ENCODE assay signal across 16 cellular contexts in genomic region chr10:5855979-5856700, GRCh38. TPM values are rescaled to one million over a fixed set of nuclear protein-coding genes. Genes with fewer than 3 reads are reported as not detected.
A peak's percentile ranks its signal among the peaks of the same experiment; 100 is the strongest.
DNase-seq lines count a peak whose midpoint lies in the region; ATAC-seq, FAIRE-seq and TF ChIP-seq lines count a peak whose summit lies in the region.
"Had no signal": no experiment of that assay in that cellular context is flagged by ENCODE, and none has a peak within 500 bp of the region (broad histone marks: within the 10 kb centered on the region; RNA-seq: fewer than 3 reads in every experiment).

No MANE protein-coding gene starts in this region.

- no peaks in the 10 kb centered on the region for H3K36me3 ChIP-seq in K562 (ENCODE audit: control insufficient read depth, insufficient read depth, low read length)
- H3K36me3 ChIP-seq in SJCRH30: no peaks in the 10 kb centered on the region
- H3K36me3 ChIP-seq: BLaER1 treated with 17β-estradiol and CSF1 and Interleukin-3, amounts not matched to agents 10 nM and 100 nM; HAP-1 had no signal

- TF ChIP-seq RAD21 in K562 (CRISPR knock-in tag; conservative IDR thresholded peaks at IDR 0.05 in 1 of 2, IDR thresholded peaks at IDR 0.05 in 1 of 2): no peak

- no peaks in the 10 kb centered on the region for H3K4me1 Mint-ChIP-seq in activated naive CD4-positive, alpha-beta T cell treated with anti-CD3 and anti-CD28 coated beads, Interleukin-2, amount 50 U/mL, for 24 hours
- peaks cover 3% of the 10 kb centered on the region for H3K4me1 Mint-ChIP-seq in activated T-cell treated with anti-CD3 and anti-CD28 coated beads, Interleukin-2, amount 50 U/mL, for 4 hours (ENCODE audit: low read depth)
- H3K4me1 Mint-ChIP-seq: CD4-positive, CD25-positive, alpha-beta regulatory T cell had no signal

- H3K9me1 ChIP-seq in K562 (ENCODE audit: control insufficient read depth, insufficient read depth, low read length): no peaks in the 10 kb centered on the region

- H3K9me3 Mint-ChIP-seq in activated naive CD4-positive, alpha-beta T cell treated with anti-CD3 and anti-CD28 coated beads, Interleukin-2, amount 50 U/mL, for 24 hours: no peaks in the 10 kb centered on the region
- H3K9me3 Mint-ChIP-seq in activated naive CD4-positive, alpha-beta T cell treated with anti-CD3 and anti-CD28 coated beads, Interleukin-2, amount 50 U/mL, for 72 hours: no peaks in the 10 kb centered on the region
- H3K9me3 Mint-ChIP-seq in activated T-cell treated with anti-CD3 and anti-CD28 coated beads, Interleukin-2, amount 50 U/mL, for 4 hours: no peaks in the 10 kb centered on the region

- TF ChIP-seq POLR2A in K562 (conservative IDR thresholded peaks at IDR 0.05): no peak

- no TSS peak for BruUV-seq in K562 (replicated peaks; lab: Mats Ljungman, UMichigan)

- intact Hi-C loops in K562 (cut with micrococcal nuclease): no loop called here

- POLR2A ChIA-PET in K562 (lab: Yijun Ruan, JAX): interaction anchor here (1.5 kb wide), 1 partner anchor 12 kb away, joined by 6 read pairs; no protein-coding TSS in a partner anchor

- CTCF ChIA-PET in K562 (lab: Yijun Ruan, JAX; ENCODE audit: low intra/inter-chr PET ratio): no interaction called here

- H3K27ac ChIP-seq in K562 (ENCODE audit: extremely low read depth, low read depth, low read length): no peak overlapping the region
- peak overlapping the region; percentile 13 for H3K27ac ChIP-seq in substantia nigra (ENCODE audit: low read depth, low read length, poor library complexity, severe bottlenecking)
- H3K27ac ChIP-seq in SJCRH30: no peak overlapping the region
- H3K27ac ChIP-seq: 22Rv1; BLaER1 treated with 17β-estradiol and CSF1 and Interleukin-3, amounts not matched to agents 10 nM and 100 nM; HL-60 had no signal

- H3K4me3 ChIP-seq in K562 (no peak overlapping the region), SJCRH30 (no peak overlapping the region)
- H3K4me3 ChIP-seq: BLaER1 treated with 17β-estradiol and CSF1 and Interleukin-3, amounts not matched to agents 10 nM and 100 nM; GM23338; HAP-1 had no signal

- in situ Hi-C loops in K562 (cut with MboI): no loop called here

- H3K27me3 Mint-ChIP-seq in activated naive CD4-positive, alpha-beta T cell treated with anti-CD3 and anti-CD28 coated beads, Interleukin-2, amount 50 U/mL, for 24 hours: no peaks in the 10 kb centered on the region
- peaks cover 4% of the 10 kb centered on the region for H3K27me3 Mint-ChIP-seq in activated T-cell treated with anti-CD3 and anti-CD28 coated beads, Interleukin-2, amount 50 U/mL, for 4 hours (ENCODE audit: low read depth)
- H3K27me3 Mint-ChIP-seq: CD4-positive, CD25-positive, alpha-beta regulatory T cell had no signal

- H2AFZ ChIP-seq in K562 (ENCODE audit: low read depth, low read length): no peak overlapping the region
- H2AFZ ChIP-seq: GM23338 had no signal

- no peak overlapping the region for H3K4me3 Mint-ChIP-seq in activated naive CD4-positive, alpha-beta T cell treated with anti-CD3 and anti-CD28 coated beads, Interleukin-2, amount 50 U/mL, for 24 hours
- H3K4me3 Mint-ChIP-seq in activated T-cell treated with anti-CD3 and anti-CD28 coated beads, Interleukin-2, amount 50 U/mL, for 4 hours: no peak overlapping the region
- H3K4me3 Mint-ChIP-seq: CD4-positive, CD25-positive, alpha-beta regulatory T cell; GM23338 had no signal

- H3K27me3 ChIP-seq in K562 (ENCODE audit: control insufficient read depth in 2 of 2, insufficient read depth in 2 of 2, low read length in 2 of 2) (no peaks in the 10 kb centered on the region), SJCRH30 (no peaks in the 10 kb centered on the region)
- H3K27me3 ChIP-seq: BLaER1 treated with 17β-estradiol and CSF1 and Interleukin-3, amounts not matched to agents 10 nM and 100 nM had no signal

- 47% methylated on average over 18 of the region's 18 CpGs for WGBS in K562 (ENCODE audit: insufficient coverage, low coverage, missing lambda C conversion rate)

- TF ChIP-seq EP300 in K562 (IDR thresholded peaks at IDR 0.05; ENCODE audit: low read length): no peak

- DNase-seq in activated naive CD4-positive, alpha-beta T cell treated with anti-CD3 and anti-CD28 coated beads, Interleukin-2, amount 50 U/mL, for 72 hours (ENCODE audit: low spot score in 2 of 2): no peak
- DNase-seq in K562 (ENCODE audit: extremely low read depth in 1 of 4, low spot score in 3 of 4) (no peak), islet precursor cell (peak; percentile 35), substantia nigra (lab: John Stamatoyannopoulos, UW) (no peak), SJCRH30 (no peak)
- no peak for DNase-seq in activated T-cell treated with anti-CD3 and anti-CD28 coated beads, Interleukin-2, amount 50 U/mL, for 4 hours
- DNase-seq: Calu3; CD4-positive, CD25-positive, alpha-beta regulatory T cell; DMS 273 treated with DMSO at 0.1 percent for 48 hours had no signal

- no peaks in the 10 kb centered on the region; a peak in 2 of 5 replicates for H3K4me1 ChIP-seq in K562 (replicated peaks in 1 of 2; ENCODE audit: control insufficient read depth in 2 of 2, insufficient read depth in 2 of 2, low read length in 2 of 2)
- no peaks in the 10 kb centered on the region for H3K4me1 ChIP-seq in SJCRH30

- H3K9ac ChIP-seq in K562 (ENCODE audit: insufficient read depth in 1 of 2, low read depth in 2 of 2, low read length in 2 of 2): no peak overlapping the region
- H3K9ac ChIP-seq: BLaER1 treated with 17β-estradiol and CSF1 and Interleukin-3, amounts not matched to agents 10 nM and 100 nM had no signal

- no peak overlapping the region for H3K4me2 ChIP-seq in K562 (ENCODE audit: insufficient read depth, low read length)
- H3K4me2 ChIP-seq: BLaER1 treated with 17β-estradiol and CSF1 and Interleukin-3, amounts not matched to agents 10 nM and 100 nM; GM23338 had no signal

- TF ChIP-seq CTCF in K562 (IDR thresholded peaks at IDR 0.05 in 2 of 3, conservative IDR thresholded peaks at IDR 0.05 in 1 of 3; ENCODE audit: insufficient read depth in 2 of 3, low read depth in 1 of 3, low read length in 3 of 3): no peak

- H3K36me3 Mint-ChIP-seq in activated naive CD4-positive, alpha-beta T cell treated with anti-CD3 and anti-CD28 coated beads, Interleukin-2, amount 50 U/mL, for 24 hours: peaks cover 2% of the 10 kb centered on the region
- H3K36me3 Mint-ChIP-seq in activated naive CD4-positive, alpha-beta T cell treated with anti-CD3 and anti-CD28 coated beads, Interleukin-2, amount 50 U/mL, for 72 hours: no peaks in the 10 kb centered on the region
- no peaks in the 10 kb centered on the region for H3K36me3 Mint-ChIP-seq in activated T-cell treated with anti-CD3 and anti-CD28 coated beads, Interleukin-2, amount 50 U/mL, for 4 hours (ENCODE audit: insufficient read depth)
- H3K36me3 Mint-ChIP-seq: CD4-positive, CD25-positive, alpha-beta regulatory T cell had no signal

- no peaks in the 10 kb centered on the region for H3K9me3 ChIP-seq in K562 (replicated peaks; ENCODE audit: control insufficient read depth, insufficient read depth, low read depth, low read length)
- no peaks in the 10 kb centered on the region for H3K9me3 ChIP-seq in SJCRH30 (replicated peaks)
- H3K9me3 ChIP-seq: HAP-1 had no signal

- peak overlapping the region; percentile 24 for H3K27ac Mint-ChIP-seq in activated naive CD4-positive, alpha-beta T cell treated with anti-CD3 and anti-CD28 coated beads, Interleukin-2, amount 50 U/mL, for 24 hours
- no peak overlapping the region for H3K27ac Mint-ChIP-seq in activated naive CD4-positive, alpha-beta T cell treated with anti-CD3 and anti-CD28 coated beads, Interleukin-2, amount 50 U/mL, for 72 hours
- H3K27ac Mint-ChIP-seq: GM23338 had no signal

- ATAC-seq in activated naive CD4-positive, alpha-beta T cell treated with anti-CD3 and anti-CD28 coated beads, Interleukin-2, amount 50 U/mL, for 72 hours: no peak
- ATAC-seq in K562: no peak
- no peak for ATAC-seq in HG02981 (IDR thresholded peaks at IDR 0.05; ENCODE audit: unreplicated experiment)
- ATAC-seq in activated T-cell treated with anti-CD3 and anti-CD28 coated beads, Interleukin-2, amount 50 U/mL, for 4 hours: no peak
- ATAC-seq: GM23338 had no signal

- no peak for FAIRE-seq in K562 (lab: Jason Lieb, UNC)

- H3K79me2 ChIP-seq in K562 (ENCODE audit: control insufficient read depth, insufficient read depth, low read length): no peaks in the 10 kb centered on the region

- no peaks in the 10 kb centered on the region for H4K20me1 ChIP-seq in K562 (replicated peaks; ENCODE audit: control insufficient read depth, insufficient read depth, low read length)
- H4K20me1 ChIP-seq: BLaER1 treated with 17β-estradiol and CSF1 and Interleukin-3, amounts not matched to agents 10 nM and 100 nM had no signal

RNA-seq across cellular contexts. Expression of gene ANKRD16, which starts 33.6 kb away (rescaled TPM):
- total RNA-seq in activated naive CD4-positive, alpha-beta T cell treated with anti-CD3 and anti-CD28 coated beads, Interleukin-2, amount 50 U/mL, for 72 hours: 1 to 10 TPM; 3.3 to 6.8 TPM
- 39.2 and 65.1 TPM in 2 replicates for total RNA-seq in K562 (2011; cell fraction: chromatin; rRNA removed; ENCODE audit: low replicate concordance)
- 44.0 and 45.9 TPM in 2 replicates for total RNA-seq in K562 (2011; cell fraction: nucleolus; rRNA removed)
- total RNA-seq in K562 (2011; cell fraction: nucleoplasm; rRNA removed): 34.3 and 35.3 TPM in 2 replicates
- 14.6 and 17.8 TPM in 2 replicates for total RNA-seq in K562 (2014; rRNA removed)
- total RNA-seq in K562 (2014; rRNA removed; fragmentation: Illumina TruSeq; extraction: Trizol): 4.1 and 4.2 TPM in 2 replicates
- total RNA-seq in K562 (2015; rRNA removed; fragmentation: Illumina TruSeq; extraction: Trizol): 9.0 and 9.5 TPM in 2 replicates
- 13.9 and 14.2 TPM in 2 replicates for total RNA-seq in K562 (2021)
- 16.0 and 21.9 TPM in 2 replicates for polyA plus RNA-seq in K562 (2011; rRNA removed)
- polyA plus RNA-seq in K562 (2011; cell fraction: cytosol; rRNA removed): 19.2 and 19.7 TPM in 2 replicates
- polyA plus RNA-seq in K562 (2011; cell fraction: nucleus; rRNA removed): 62.2 and 65.6 TPM in 2 replicates
- 9.1 and 10.1 TPM in 2 replicates for polyA plus RNA-seq in K562 (2012)
- 8.6 and 8.9 TPM in 2 replicates for polyA plus RNA-seq in K562 (2014; fragmentation: Illumina TruSeq; extraction: Trizol)
- polyA plus RNA-seq in K562 (2014; fragmentation: Nextera tagmentation; extraction: Ambion mirVana): 1 to 10 TPM; 1.5 to 2.2 TPM
- polyA plus RNA-seq in K562 (2014; rRNA removed): 10.4 and 11.6 TPM in 2 replicates
- 13.3 and 18.5 TPM in 2 replicates for polyA minus RNA-seq in K562 (2011; rRNA and poly(A)+ RNA removed)
- 6.7 and 11.4 TPM in 2 replicates for polyA minus RNA-seq in K562 (2011; cell fraction: cytosol; rRNA and poly(A)+ RNA removed)
- polyA minus RNA-seq in K562 (2011; cell fraction: nucleus; rRNA and poly(A)+ RNA removed): 19.4 and 22.5 TPM in 2 replicates
- total RNA-seq in SJCRH30 (2014; rRNA removed; shearing (Covaris generic)): 2.9 and 5.6 TPM in 2 replicates
- 10 to 100 TPM in 2 of 3 donors, 1 to 10 TPM in 1; 9.6 to 11.9 (median 10.3) TPM for total RNA-seq in activated T-cell treated with anti-CD3 and anti-CD28 coated beads, Interleukin-2, amount 50 U/mL, for 4 hours

RNA-seq across cellular contexts. Expression of gene FBH1, which starts 33.9 kb away (rescaled TPM):
- total RNA-seq in activated naive CD4-positive, alpha-beta T cell treated with anti-CD3 and anti-CD28 coated beads, Interleukin-2, amount 50 U/mL, for 72 hours: 10 to 100 TPM; 51.8 to 53.5 TPM
- total RNA-seq in K562 (2011; cell fraction: chromatin; rRNA removed; ENCODE audit: low replicate concordance): 410 and 519 TPM in 2 replicates
- 208 and 256 TPM in 2 replicates for total RNA-seq in K562 (2011; cell fraction: nucleolus; rRNA removed)
- total RNA-seq in K562 (2011; cell fraction: nucleoplasm; rRNA removed): 298 and 374 TPM in 2 replicates
- 80.6 and 87.9 TPM in 2 replicates for total RNA-seq in K562 (2014; rRNA removed)
- total RNA-seq in K562 (2014; rRNA removed; fragmentation: Illumina TruSeq; extraction: Trizol): 77.7 and 77.8 TPM in 2 replicates
- total RNA-seq in K562 (2015; rRNA removed; fragmentation: Illumina TruSeq; extraction: Trizol): 107 and 108 TPM in 2 replicates
- total RNA-seq in K562 (2021): 93.5 and 95.1 TPM in 2 replicates
- 85.6 and 89.2 TPM in 2 replicates for polyA plus RNA-seq in K562 (2011; rRNA removed)
- polyA plus RNA-seq in K562 (2011; cell fraction: cytosol; rRNA removed): 69.8 and 73.7 TPM in 2 replicates
- polyA plus RNA-seq in K562 (2011; cell fraction: nucleus; rRNA removed): 239 and 245 TPM in 2 replicates
- 54.6 and 57.0 TPM in 2 replicates for polyA plus RNA-seq in K562 (2012)
- 66.3 and 70.1 TPM in 2 replicates for polyA plus RNA-seq in K562 (2014; fragmentation: Illumina TruSeq; extraction: Trizol)
- polyA plus RNA-seq in K562 (2014; fragmentation: Nextera tagmentation; extraction: Ambion mirVana): 10 to 100 TPM; 13.4 to 23.4 TPM
- polyA plus RNA-seq in K562 (2014; rRNA removed): 69.7 and 73.1 TPM in 2 replicates
- polyA minus RNA-seq in K562 (2011; rRNA and poly(A)+ RNA removed): 138 and 191 TPM in 2 replicates
- 70.7 and 86.7 TPM in 2 replicates for polyA minus RNA-seq in K562 (2011; cell fraction: cytosol; rRNA and poly(A)+ RNA removed)
- 79.0 and 120 TPM in 2 replicates for polyA minus RNA-seq in K562 (2011; cell fraction: nucleus; rRNA and poly(A)+ RNA removed)
- total RNA-seq in SJCRH30 (2014; rRNA removed; shearing (Covaris generic)): 32.8 and 38.4 TPM in 2 replicates
- total RNA-seq in activated T-cell treated with anti-CD3 and anti-CD28 coated beads, Interleukin-2, amount 50 U/mL, for 4 hours: 10 to 100 TPM; 61.2 to 67.9 (median 62.7) TPM

RNA-seq across cellular contexts. Expression of gene GDI2, which starts 42.9 kb away (rescaled TPM):
- 100 to 1,000 TPM; 234 to 281 TPM for total RNA-seq in activated naive CD4-positive, alpha-beta T cell treated with anti-CD3 and anti-CD28 coated beads, Interleukin-2, amount 50 U/mL, for 72 hours
- 49.2 and 105 TPM in 2 replicates for total RNA-seq in K562 (2011; cell fraction: chromatin; rRNA removed; ENCODE audit: low replicate concordance)
- total RNA-seq in K562 (2011; cell fraction: nucleolus; rRNA removed): 46.6 and 50.5 TPM in 2 replicates
- total RNA-seq in K562 (2011; cell fraction: nucleoplasm; rRNA removed): 63.9 and 78.0 TPM in 2 replicates
- total RNA-seq in K562 (2014; rRNA removed) (285 and 296 TPM in 2 replicates), K562 (2014; rRNA removed; fragmentation: Illumina TruSeq; extraction: Trizol) (350 and 391 TPM in 2 replicates), K562 (2015; rRNA removed; fragmentation: Illumina TruSeq; extraction: Trizol) (378 and 397 TPM in 2 replicates), K562 (2021) (266 and 273 TPM in 2 replicates)
- polyA plus RNA-seq in K562 (2011; rRNA removed) (208 and 287 TPM in 2 replicates), K562 (2014; fragmentation: Illumina TruSeq; extraction: Trizol) (308 and 352 TPM in 2 replicates), K562 (2014; fragmentation: Nextera tagmentation; extraction: Ambion mirVana) (100 to 1,000 TPM; 262 to 424 TPM), K562 (2014; rRNA removed) (259 and 274 TPM in 2 replicates)
- polyA plus RNA-seq in K562 (2011; cell fraction: cytosol; rRNA removed): 151 and 178 TPM in 2 replicates
- 45.0 and 75.6 TPM in 2 replicates for polyA plus RNA-seq in K562 (2011; cell fraction: nucleus; rRNA removed)
- 220 and 245 TPM in 2 replicates for polyA plus RNA-seq in K562 (2012)
- 387 and 410 TPM in 2 replicates for polyA minus RNA-seq in K562 (2011; rRNA and poly(A)+ RNA removed)
- 225 and 294 TPM in 2 replicates for polyA minus RNA-seq in K562 (2011; cell fraction: cytosol; rRNA and poly(A)+ RNA removed)
- 52.6 and 71.9 TPM in 2 replicates for polyA minus RNA-seq in K562 (2011; cell fraction: nucleus; rRNA and poly(A)+ RNA removed)
- total RNA-seq in SJCRH30 (2014; rRNA removed; shearing (Covaris generic)): 283 and 291 TPM in 2 replicates
- total RNA-seq in activated T-cell treated with anti-CD3 and anti-CD28 coated beads, Interleukin-2, amount 50 U/mL, for 4 hours: 100 to 1,000 TPM; 270 to 301 (median 294) TPM
